1 cellular context compared by ENCODE assay signal in the genomic region with DNA sequence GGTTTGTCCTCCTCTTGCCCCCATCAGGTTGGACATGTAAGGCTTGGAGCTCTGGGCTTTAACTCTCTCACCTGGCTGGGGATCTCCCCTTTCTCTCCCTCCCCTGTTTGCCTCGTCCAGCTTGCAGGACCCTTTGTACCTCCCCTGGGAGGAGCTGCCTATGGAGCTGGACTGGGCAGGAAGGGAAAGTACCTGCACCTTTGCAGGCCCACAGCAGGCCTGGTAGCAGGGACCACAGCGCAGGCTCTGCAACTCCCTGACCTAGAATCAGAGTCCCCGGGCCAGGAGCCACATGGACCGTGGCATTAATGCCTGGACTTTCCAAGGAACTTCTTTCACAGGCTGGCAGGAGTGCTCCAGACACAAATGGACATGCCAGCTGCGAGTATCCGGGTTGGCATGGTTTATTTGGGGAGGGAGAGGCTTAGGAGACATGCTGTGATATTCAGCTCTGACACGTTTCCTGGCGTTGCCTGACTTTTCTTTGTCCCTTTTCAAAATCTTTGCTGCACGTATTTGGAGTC.
TF ChIP-seq lines count a peak whose summit lies in the region.

No MANE protein-coding gene starts in this region.

TF ChIP-seq in IMR-90, 13 proteins besides CTCF, POLR2A, EP300 and RAD21:
- no peak for TF ChIP-seq MAZ (IDR thresholded peaks at IDR 0.05; ENCODE audit: borderline replicate concordance, low read depth, low read length)
- no peak for TF ChIP-seq MAFK (IDR thresholded peaks at IDR 0.05; ENCODE audit: low read depth, low read length)
- TF ChIP-seq USF2 (IDR thresholded peaks at IDR 0.05; ENCODE audit: low read depth, low read length) = no peak
- TF ChIP-seq RFX5 (IDR thresholded peaks at IDR 0.05; ENCODE audit: low read depth, low read length) = no peak
- TF ChIP-seq RCOR1 (IDR thresholded peaks at IDR 0.05; ENCODE audit: insufficient replicate concordance, low read length) = no peak
- no peak for TF ChIP-seq SMC3 (IDR thresholded peaks at IDR 0.05; ENCODE audit: low read depth, low read length)
- no peak for TF ChIP-seq CHD1 (IDR thresholded peaks at IDR 0.05; ENCODE audit: low read depth, low read length)
